Comparison of ENCODE assay signal across 1 cellular context in the genomic region with DNA sequence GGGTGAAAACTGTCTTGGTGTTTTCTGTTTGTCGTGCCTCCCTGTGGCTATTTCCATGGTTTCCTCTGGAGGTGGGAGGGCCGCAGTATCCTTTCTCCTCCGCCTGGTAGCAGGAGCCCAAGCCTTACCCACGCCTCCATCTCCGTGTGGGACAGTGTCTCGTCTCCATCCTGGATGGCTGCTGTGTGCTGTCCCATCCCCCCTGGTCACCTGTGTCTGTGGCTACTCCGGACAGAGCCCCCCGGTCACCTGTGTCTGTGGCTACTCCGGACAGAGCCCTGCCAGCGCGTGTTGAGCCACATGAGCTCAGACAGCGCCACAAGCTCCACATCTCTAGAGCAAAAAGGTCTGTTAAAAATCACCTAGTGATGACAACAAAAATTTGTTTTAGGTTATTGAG.
TF ChIP-seq lines count a peak whose summit lies in the region.

No MANE protein-coding gene starts in this region.

TF ChIP-seq in SK-N-SH, 30 proteins besides CTCF, POLR2A, EP300 and RAD21 (continued from another document):
- TF ChIP-seq, protein P1, sequence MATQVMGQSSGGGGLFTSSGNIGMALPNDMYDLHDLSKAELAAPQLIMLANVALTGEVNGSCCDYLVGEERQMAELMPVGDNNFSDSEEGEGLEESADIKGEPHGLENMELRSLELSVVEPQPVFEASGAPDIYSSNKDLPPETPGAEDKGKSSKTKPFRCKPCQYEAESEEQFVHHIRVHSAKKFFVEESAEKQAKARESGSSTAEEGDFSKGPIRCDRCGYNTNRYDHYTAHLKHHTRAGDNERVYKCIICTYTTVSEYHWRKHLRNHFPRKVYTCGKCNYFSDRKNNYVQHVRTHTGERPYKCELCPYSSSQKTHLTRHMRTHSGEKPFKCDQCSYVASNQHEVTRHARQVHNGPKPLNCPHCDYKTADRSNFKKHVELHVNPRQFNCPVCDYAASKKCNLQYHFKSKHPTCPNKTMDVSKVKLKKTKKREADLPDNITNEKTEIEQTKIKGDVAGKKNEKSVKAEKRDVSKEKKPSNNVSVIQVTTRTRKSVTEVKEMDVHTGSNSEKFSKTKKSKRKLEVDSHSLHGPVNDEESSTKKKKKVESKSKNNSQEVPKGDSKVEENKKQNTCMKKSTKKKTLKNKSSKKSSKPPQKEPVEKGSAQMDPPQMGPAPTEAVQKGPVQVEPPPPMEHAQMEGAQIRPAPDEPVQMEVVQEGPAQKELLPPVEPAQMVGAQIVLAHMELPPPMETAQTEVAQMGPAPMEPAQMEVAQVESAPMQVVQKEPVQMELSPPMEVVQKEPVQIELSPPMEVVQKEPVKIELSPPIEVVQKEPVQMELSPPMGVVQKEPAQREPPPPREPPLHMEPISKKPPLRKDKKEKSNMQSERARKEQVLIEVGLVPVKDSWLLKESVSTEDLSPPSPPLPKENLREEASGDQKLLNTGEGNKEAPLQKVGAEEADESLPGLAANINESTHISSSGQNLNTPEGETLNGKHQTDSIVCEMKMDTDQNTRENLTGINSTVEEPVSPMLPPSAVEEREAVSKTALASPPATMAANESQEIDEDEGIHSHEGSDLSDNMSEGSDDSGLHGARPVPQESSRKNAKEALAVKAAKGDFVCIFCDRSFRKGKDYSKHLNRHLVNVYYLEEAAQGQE (IDR thresholded peaks at IDR 0.05; ENCODE audit: low read depth, low read length) = peak; percentile 55; the same call in 1 of the 2 replicates
